ENCODE assay signal across 27 cellular contexts in the genomic region with DNA sequence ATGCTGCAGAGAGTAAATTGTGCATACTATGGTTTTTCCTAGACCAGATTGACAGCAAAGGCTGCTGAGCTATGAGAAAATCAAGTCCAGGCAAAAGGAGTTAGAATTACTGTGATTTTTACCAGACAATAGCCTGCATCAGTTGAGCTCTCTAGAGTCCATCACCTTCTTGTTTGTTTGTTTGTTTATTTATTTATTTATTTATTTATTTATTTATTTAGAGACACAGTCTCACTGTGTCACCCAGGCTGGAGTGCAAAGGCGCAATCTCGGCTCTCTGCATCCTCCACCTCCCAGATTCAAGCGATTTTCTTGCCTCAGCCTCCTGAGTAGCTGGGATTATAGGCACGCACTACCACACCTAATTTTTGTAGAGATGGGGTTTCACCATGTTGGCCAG.
"Had no signal": no experiment of that assay in that cellular context is flagged by ENCODE, and none has a peak within 500 bp of the region (broad histone marks: within the 10 kb centered on the region; RNA-seq: fewer than 3 reads in every experiment).

No MANE protein-coding gene starts in this region.

- H3K4me1 Mint-ChIP-seq: activated naive CD8-positive, alpha-beta T cell treated with anti-CD3 and anti-CD28 coated beads for 36 hours; activated T-helper 17 cell treated with anti-CD3 and anti-CD28 coated beads, Interleukin-2, amount 50 U/mL, for 72 hours had no signal

- H3K9me3 Mint-ChIP-seq: activated B cell treated with CpG ODN at 0.5 μM for 24 hours; activated CD4-positive, alpha-beta memory T cell treated with anti-CD3 and anti-CD28 coated beads for 36 hours; activated naive CD8-positive, alpha-beta T cell treated with anti-CD3 and anti-CD28 coated beads for 36 hours; activated T-helper 17 cell treated with anti-CD3 and anti-CD28 coated beads, Interleukin-2, amount 50 U/mL, for 72 hours; T-helper 2 cell treated with Interferon-gamma antibody and Interleukin-4, amounts not matched to agents 5 μg/mL and 100 μg/mL, for 36 hours had no signal

- H3K27ac ChIP-seq: cardiac muscle cell, KMS-11, PC-9, RWPE1 had no signal

- DNase-seq: activated B cell treated with CpG ODN at 0.5 μM for 24 hours; activated CD4-positive, alpha-beta memory T cell treated with anti-CD3 and anti-CD28 coated beads for 36 hours; activated CD4-positive, alpha-beta T cell treated with anti-CD3 and anti-CD28 coated beads for 4 hours; activated CD4-positive, alpha-beta T cell treated with anti-CD3 and anti-CD28 coated beads, Interleukin-2, amount 50 U/mL, for 1 hour; activated CD4-positive, CD25-positive, alpha-beta regulatory T cell treated with anti-CD3 and anti-CD28 coated beads, Interleukin-2, amount 50 U/mL, for 72 hours; activated CD8-positive, alpha-beta memory T cell treated with anti-CD3 and anti-CD28 coated beads, Interleukin-2, amount 50 U/mL, for 48 hours; activated effector memory CD4-positive, alpha-beta T cell treated with anti-CD3 and anti-CD28 coated beads, Interleukin-2, amount 50 U/mL, for 16 hours; activated naive CD4-positive, alpha-beta T cell; activated naive CD4-positive, alpha-beta T cell treated with anti-CD3 and anti-CD28 coated beads, Interleukin-2, amount 50 U/mL, for 16 hours; activated naive CD8-positive, alpha-beta T cell treated with anti-CD3 and anti-CD28 coated beads for 36 hours; activated T-cell treated with anti-CD3 and anti-CD28 coated beads, Interleukin-2, amount 50 U/mL, for 48 hours; amniotic stem cell; MM.1S; NCI-H1417; NCI-H146; NCI-H187; NCI-H2107; NCI-H2171; NCI-H526; NCI-H748 treated with DMSO at 0.1 percent for 48 hours; PC-9; SIG-M5 had no signal

- H3K4me3 Mint-ChIP-seq: activated B cell treated with CpG ODN at 0.5 μM for 24 hours; activated CD4-positive, alpha-beta memory T cell treated with anti-CD3 and anti-CD28 coated beads for 36 hours; activated naive CD8-positive, alpha-beta T cell treated with anti-CD3 and anti-CD28 coated beads for 36 hours; activated T-helper 17 cell treated with anti-CD3 and anti-CD28 coated beads, Interleukin-2, amount 50 U/mL, for 72 hours; T-helper 2 cell treated with Interferon-gamma antibody and Interleukin-4, amounts not matched to agents 5 μg/mL and 100 μg/mL, for 36 hours had no signal

- H3K4me3 ChIP-seq: cardiac muscle cell, PC-9 had no signal

- H3K36me3 ChIP-seq: cardiac muscle cell had no signal

- H3K27me3 ChIP-seq: cardiac muscle cell had no signal

- ATAC-seq: activated T-helper 17 cell treated with anti-CD3 and anti-CD28 coated beads, Interleukin-2, amount 50 U/mL, for 72 hours had no signal

- H3K27me3 Mint-ChIP-seq: activated B cell treated with CpG ODN at 0.5 μM for 24 hours; activated CD4-positive, alpha-beta memory T cell treated with anti-CD3 and anti-CD28 coated beads for 36 hours had no signal

- H3K27ac Mint-ChIP-seq: activated B cell treated with CpG ODN at 0.5 μM for 24 hours; activated CD4-positive, alpha-beta memory T cell treated with anti-CD3 and anti-CD28 coated beads for 36 hours; activated naive CD8-positive, alpha-beta T cell treated with anti-CD3 and anti-CD28 coated beads for 36 hours; activated T-helper 17 cell treated with anti-CD3 and anti-CD28 coated beads, Interleukin-2, amount 50 U/mL, for 72 hours; T-helper 2 cell treated with Interferon-gamma antibody and Interleukin-4, amounts not matched to agents 5 μg/mL and 100 μg/mL, for 36 hours had no signal

- H3K36me3 Mint-ChIP-seq: activated CD4-positive, alpha-beta memory T cell treated with anti-CD3 and anti-CD28 coated beads for 36 hours; activated naive CD8-positive, alpha-beta T cell treated with anti-CD3 and anti-CD28 coated beads for 36 hours had no signal
